In the genomic region with DNA sequence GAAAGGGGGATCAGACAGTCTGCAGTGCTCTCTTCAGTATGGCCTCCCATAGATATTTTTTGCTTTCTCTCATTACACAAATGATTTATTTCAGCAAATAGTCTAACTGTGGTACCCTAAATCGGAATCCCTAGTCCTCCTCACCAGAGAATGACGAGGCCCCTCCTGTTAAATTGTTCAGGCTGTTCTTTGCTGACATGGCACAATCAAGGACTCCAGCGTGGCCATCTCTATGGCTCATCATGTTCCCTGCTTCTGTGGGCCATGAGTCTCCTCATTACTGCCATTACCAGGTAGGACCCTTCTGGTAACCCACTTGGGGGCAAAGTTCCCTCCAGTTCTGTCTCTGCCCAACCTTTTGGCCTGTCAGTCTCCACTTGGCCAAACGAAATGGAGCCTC, we compare ENCODE assay signal across 23 cellular contexts.
"Had no signal": no experiment of that assay in that cellular context is flagged by ENCODE, and none has a peak within 500 bp of the region (broad histone marks: within the 10 kb centered on the region; RNA-seq: fewer than 3 reads in every experiment).

No MANE protein-coding gene starts in this region.

- FAIRE-seq: kidney had no signal

- H3K27me3 ChIP-seq: colonic mucosa, gastrocnemius medialis, hepatocyte, stomach, thyroid gland had no signal

- H3K4me2 ChIP-seq: hepatocyte, smooth muscle cell had no signal

- H3K36me3 ChIP-seq: colonic mucosa, gastrocnemius medialis, stomach, thyroid gland had no signal

- H3K9me3 ChIP-seq: colonic mucosa, gastrocnemius medialis, stomach, thyroid gland had no signal

- H3K79me2 ChIP-seq: hepatocyte, parathyroid adenoma had no signal

- H3K4me1 ChIP-seq: colonic mucosa, gastrocnemius medialis, parathyroid adenoma, stomach, thyroid gland had no signal

- H3K9ac ChIP-seq: parathyroid adenoma had no signal

- DNase-seq: colonic mucosa; effector CD8-positive, alpha-beta T cell; endodermal cell; foreskin fibroblast; gastrocnemius medialis; head of caudate nucleus; kidney; natural killer cell; stimulated activated CD4-positive, alpha-beta T cell treated with anti-CD3 and anti-CD28 coated beads, Interleukin-12 subunit alpha, Interleukin-12 subunit beta, amount 100 ng/mL, for 4 hours; stimulated activated CD4-positive, alpha-beta T cell treated with anti-CD3 and anti-CD28 coated beads, Interleukin-1b, Interleukin-23, amount 100 ng/mL, for 48 hours; stimulated activated CD4-positive, alpha-beta T cell treated with anti-CD3 and anti-CD28 coated beads, Interleukin-4, amount 100 ng/mL, for 1 hour; stimulated activated CD8-positive, alpha-beta memory T cell treated with anti-CD3 and anti-CD28 coated beads, Interleukin-4, amount 100 ng/mL, for 48 hours; stimulated activated naive CD4-positive, alpha-beta T cell treated with Interleukin-2 at 50 U/mL for 16 hours; stomach; thyroid gland had no signal

- H2AFZ ChIP-seq: hepatocyte, parathyroid adenoma had no signal

- H3K27ac ChIP-seq: colonic mucosa, epithelial cell of prostate, gastrocnemius medialis, hepatocyte, parathyroid adenoma, stomach, thyroid gland had no signal

- H3K4me3 ChIP-seq: colonic mucosa, gastrocnemius medialis, hepatocyte, lung, smooth muscle cell, stomach, thyroid gland had no signal

- ATAC-seq: esophagus mucosa, gastrocnemius medialis, left lobe of liver, natural killer cell, sciatic nerve had no signal
